ENCODE assay signal across 22 cellular contexts in the genomic region with DNA sequence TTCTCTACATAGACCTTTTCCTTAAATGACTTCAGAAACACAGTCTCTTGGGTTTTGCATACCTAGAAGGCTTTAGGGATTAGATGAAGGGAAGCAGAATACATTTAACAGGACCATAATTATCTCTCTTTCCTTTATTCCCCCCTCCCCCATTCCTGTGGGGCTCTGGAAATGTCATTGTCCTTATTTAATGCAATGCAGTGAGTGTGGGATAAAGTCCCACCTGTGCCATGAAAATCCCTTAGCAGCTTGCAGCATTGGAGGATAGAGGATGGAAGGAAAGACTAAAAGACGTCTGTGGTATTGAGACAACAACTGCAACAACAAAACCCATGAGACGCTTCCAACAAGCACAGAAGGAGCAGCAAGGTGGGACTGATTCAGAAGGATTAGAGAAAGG.
DNase-seq lines count a peak whose midpoint lies in the region; FAIRE-seq and TF ChIP-seq lines count a peak whose summit lies in the region.
"Had no signal": no experiment of that assay in that cellular context is flagged by ENCODE, and none has a peak within 500 bp of the region (broad histone marks: within the 10 kb centered on the region; RNA-seq: fewer than 3 reads in every experiment).

No MANE protein-coding gene starts in this region.

- no peaks in the 10 kb centered on the region for H4K20me1 ChIP-seq in H1 (replicated peaks in 1 of 2; ENCODE audit: control insufficient read depth in 1 of 2, insufficient read depth in 2 of 2, low read length in 2 of 2)

- H2BK15ac ChIP-seq in H1 (ENCODE audit: low read length): no peak overlapping the region

- intact Hi-C loops in uterus (cut with DNase I; ENCODE audit: low total_unique reads) (no loop called here), vagina (cut with DNase I) (no loop called here)

- DNase-seq in D721Med (ENCODE audit: insufficient read length, low spot score): no peak
- DNase-seq in NCI-H82 (lab: John Stamatoyannopoulos, UW): peak; percentile 66
- no peak for DNase-seq in H1 (ENCODE audit: low read depth in 1 of 2, low spot score in 2 of 2)
- DNase-seq in iPS-NIHi7 (ENCODE audit: extremely low spot score): no peak
- no peak for DNase-seq in kidney tubule cell (ENCODE audit: low spot score)
- no peak for DNase-seq in uterus
- DNase-seq in vagina (ENCODE audit: extremely low spot score in 2 of 2): no peak
- DNase-seq: 8988T; C1 segment of cervical spinal cord; Calu3; CD4-positive, alpha-beta memory T cell; COR-L47; DMS 273 treated with DMSO at 0.1 percent for 48 hours; DMS79; EL; GDM1; GOT3; H7; HCEC 1CT had no signal

- H4K8ac ChIP-seq in H1 (ENCODE audit: extremely low read depth, insufficient read depth, low read length): no peak overlapping the region

- H3K27me3 ChIP-seq in H1 (replicated peaks in 1 of 4; ENCODE audit: control insufficient read depth in 3 of 4, extremely low read depth in 1 of 4, insufficient read depth in 3 of 4, low read length in 3 of 4): no peaks in the 10 kb centered on the region
- no peaks in the 10 kb centered on the region for H3K27me3 ChIP-seq in uterus
- H3K27me3 ChIP-seq in vagina: no peaks in the 10 kb centered on the region

- no peak overlapping the region for H4K5ac ChIP-seq in H1 (ENCODE audit: insufficient read length, low read depth, low read length)

- H3K14ac ChIP-seq in H1 (ENCODE audit: insufficient read length): no peak overlapping the region

- no peaks in the 10 kb centered on the region for H3K36me3 ChIP-seq in H1 (ENCODE audit: control insufficient read depth in 2 of 4, insufficient read depth in 4 of 4, low read length in 3 of 4)
- H3K36me3 ChIP-seq in uterus: no peaks in the 10 kb centered on the region
- H3K36me3 ChIP-seq in vagina: no peaks in the 10 kb centered on the region

- H3K18ac ChIP-seq in H1 (ENCODE audit: extremely low read depth, low read length): no peak overlapping the region

- H2AFZ ChIP-seq in H1 (ENCODE audit: low read length): 0 out of 2 replicates have a peak overlapping the region, but pooled peaks have one; percentile 76

- TF ChIP-seq EP300 in H1 (IDR thresholded peaks at IDR 0.05; ENCODE audit: borderline replicate concordance in 1 of 2, low read depth in 2 of 2, low read length in 2 of 2): no peak

- no peak for TF ChIP-seq POLR2A in H1 (IDR thresholded peaks at IDR 0.05; ENCODE audit: control extremely low read depth in 1 of 2, low read depth in 2 of 2, low read length in 2 of 2)
- no peak for TF ChIP-seq POLR2A in uterus (IDR thresholded peaks at IDR 0.05)
- no peak for TF ChIP-seq POLR2A in vagina (IDR thresholded peaks at IDR 0.05)

- no peaks in the 10 kb centered on the region for H3K4me1 ChIP-seq in H1 (replicated peaks in 1 of 4; ENCODE audit: control insufficient read depth in 3 of 4, insufficient read depth in 4 of 4, low read length in 3 of 4)
- H3K4me1 ChIP-seq in uterus: no peaks in the 10 kb centered on the region
- no peaks in the 10 kb centered on the region for H3K4me1 ChIP-seq in vagina
- H3K4me1 ChIP-seq: A549 had no signal

- H3K9me3 ChIP-seq in H1 (ENCODE audit: insufficient read depth in 2 of 2, low read depth in 1 of 2, low read length in 1 of 2) (no peaks in the 10 kb centered on the region), uterus (no peaks in the 10 kb centered on the region), vagina (no peaks in the 10 kb centered on the region)
- H3K9me3 ChIP-seq: A549 had no signal

- no peak overlapping the region for H3K9ac ChIP-seq in H1 (replicated peaks in 1 of 4; ENCODE audit: extremely low read depth in 1 of 4, low read depth in 3 of 4, low read length in 3 of 4)

- H3K79me1 ChIP-seq in H1 (ENCODE audit: low read depth, low read length): no peaks in the 10 kb centered on the region

- no peak overlapping the region for H2AK5ac ChIP-seq in H1 (ENCODE audit: low read depth, low read length)

- H2BK5ac ChIP-seq in H1 (ENCODE audit: low read depth, low read length): no peak overlapping the region

- no peak overlapping the region for H3K56ac ChIP-seq in H1 (replicated peaks; ENCODE audit: insufficient read length, low read depth, low read length)

- POLR2A ChIA-PET in H1 (lab: Charles Lee; ENCODE audit: partially characterized antibody): no interaction called here

- H3K4ac ChIP-seq in H1 (replicated peaks; ENCODE audit: insufficient read length, low read depth, low read length): no peak overlapping the region

- no peak overlapping the region for H4K91ac ChIP-seq in H1 (replicated peaks; ENCODE audit: insufficient read length, low read length)

- H3K4me3 ChIP-seq in H1 (ENCODE audit: extremely low read depth in 1 of 4, insufficient read depth in 2 of 4, low read depth in 3 of 4, low read length in 4 of 4) (no peak overlapping the region), uterus (no peak overlapping the region), vagina (no peak overlapping the region)
- H3K4me3 ChIP-seq: A549, GM12878 had no signal

- no peaks in the 10 kb centered on the region for H3K79me2 ChIP-seq in H1 (ENCODE audit: control insufficient read depth in 1 of 2, insufficient read depth in 2 of 2, low read length in 2 of 2)

- no peak for TF ChIP-seq RAD21 in H1 (IDR thresholded peaks at IDR 0.05 in 1 of 2, conservative IDR thresholded peaks at IDR 0.05 in 1 of 2; ENCODE audit: low read depth in 2 of 2, low read length in 2 of 2)

- no peak overlapping the region for H2BK20ac ChIP-seq in H1 (ENCODE audit: low read length)

- CTCF ChIA-PET in H1 (lab: Charles Lee; ENCODE audit: partially characterized antibody): interaction anchor here (1.2 kb wide), 1 partner anchor 16 kb away, joined by 3 read pairs; no protein-coding TSS in a partner anchor

- 81% methylated on average over 2 of the region's 2 CpGs; no CpG with 5 or more reads in 1 of the 2 experiments for WGBS in H1 (ENCODE audit: extremely low coverage in 1 of 2, insufficient coverage in 1 of 2, insufficient read length in 1 of 2, insufficient replicate concordance in 2 of 2, low coverage in 1 of 2, low lambda C conversion rate in 2 of 2, missing lambda C conversion rate in 1 of 2), 2 experiments

- no peaks in the 10 kb centered on the region; the same call in 1 of the 2 replicates for H3K23me2 ChIP-seq in H1 (ENCODE audit: low read depth, low read length)

- FAIRE-seq in D721Med (lab: Jason Lieb, UNC): peak; percentile 70
- no peak for FAIRE-seq in H1 (lab: Jason Lieb, UNC)
- FAIRE-seq: A549, GM12878, GM19239 had no signal

- H3K4me2 ChIP-seq in H1 (ENCODE audit: insufficient read depth in 1 of 2, low read depth in 2 of 2, low read length in 2 of 2): no peak overlapping the region
- H3K4me2 ChIP-seq: A549 had no signal

- H2BK12ac ChIP-seq in H1 (ENCODE audit: low read depth, low read length): no peak overlapping the region

- no peak overlapping the region for H3K23ac ChIP-seq in H1 (ENCODE audit: insufficient read length)

- no peak overlapping the region for H2BK120ac ChIP-seq in H1 (replicated peaks; ENCODE audit: low read depth, low read length)

- H3K27ac ChIP-seq in H1 (ENCODE audit: low read depth, low read length): no peak overlapping the region
- H3K27ac ChIP-seq in uterus: no peak overlapping the region
- no peak overlapping the region for H3K27ac ChIP-seq in vagina
- H3K27ac ChIP-seq: A549 had no signal

- TF ChIP-seq CTCF in D721Med (IDR thresholded peaks at IDR 0.05; ENCODE audit: insufficient read depth, missing control alignments) (no peak), H1 (IDR thresholded peaks at IDR 0.05; ENCODE audit: control extremely low read depth in 1 of 3, insufficient read depth in 1 of 3, low read depth in 1 of 3, low read length in 3 of 3) (no peak), uterus (IDR thresholded peaks at IDR 0.05) (no peak), vagina (IDR thresholded peaks at IDR 0.05) (no peak)

TF ChIP-seq in H1, 55 proteins besides CTCF, POLR2A, EP300 and RAD21:
- TF ChIP-seq, protein P1, sequence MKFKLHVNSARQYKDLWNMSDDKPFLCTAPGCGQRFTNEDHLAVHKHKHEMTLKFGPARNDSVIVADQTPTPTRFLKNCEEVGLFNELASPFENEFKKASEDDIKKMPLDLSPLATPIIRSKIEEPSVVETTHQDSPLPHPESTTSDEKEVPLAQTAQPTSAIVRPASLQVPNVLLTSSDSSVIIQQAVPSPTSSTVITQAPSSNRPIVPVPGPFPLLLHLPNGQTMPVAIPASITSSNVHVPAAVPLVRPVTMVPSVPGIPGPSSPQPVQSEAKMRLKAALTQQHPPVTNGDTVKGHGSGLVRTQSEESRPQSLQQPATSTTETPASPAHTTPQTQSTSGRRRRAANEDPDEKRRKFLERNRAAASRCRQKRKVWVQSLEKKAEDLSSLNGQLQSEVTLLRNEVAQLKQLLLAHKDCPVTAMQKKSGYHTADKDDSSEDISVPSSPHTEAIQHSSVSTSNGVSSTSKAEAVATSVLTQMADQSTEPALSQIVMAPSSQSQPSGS (IDR thresholded peaks at IDR 0.05; ENCODE audit: low read length): no peak
- TF ChIP-seq EGR1 (IDR thresholded peaks at IDR 0.05; ENCODE audit: borderline replicate concordance, low read depth, low read length) (no peak), GABPA (IDR thresholded peaks at IDR 0.05; ENCODE audit: borderline replicate concordance, insufficient read depth, low read length) (no peak), BACH1 (IDR thresholded peaks at IDR 0.05; ENCODE audit: low read length) (no peak), SP2 (IDR thresholded peaks at IDR 0.05; ENCODE audit: low read length) (no peak), TEAD4 (IDR thresholded peaks at IDR 0.05; ENCODE audit: low read depth, low read length) (no peak), HDAC2 (IDR thresholded peaks at IDR 0.05; ENCODE audit: borderline replicate concordance in 1 of 2, low read depth in 2 of 2, low read length in 2 of 2) (no peak), CREB1 (IDR thresholded peaks at IDR 0.05) (no peak), HDAC6 (IDR thresholded peaks at IDR 0.05; ENCODE audit: low read depth, low read length) (no peak), BCL11A (IDR thresholded peaks at IDR 0.05; ENCODE audit: low read depth in 2 of 2, low read length in 2 of 2) (no peak)
- TF ChIP-seq, protein P2, sequence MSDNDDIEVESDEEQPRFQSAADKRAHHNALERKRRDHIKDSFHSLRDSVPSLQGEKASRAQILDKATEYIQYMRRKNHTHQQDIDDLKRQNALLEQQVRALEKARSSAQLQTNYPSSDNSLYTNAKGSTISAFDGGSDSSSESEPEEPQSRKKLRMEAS (IDR thresholded peaks at IDR 0.05): no peak
